In the genomic region with DNA sequence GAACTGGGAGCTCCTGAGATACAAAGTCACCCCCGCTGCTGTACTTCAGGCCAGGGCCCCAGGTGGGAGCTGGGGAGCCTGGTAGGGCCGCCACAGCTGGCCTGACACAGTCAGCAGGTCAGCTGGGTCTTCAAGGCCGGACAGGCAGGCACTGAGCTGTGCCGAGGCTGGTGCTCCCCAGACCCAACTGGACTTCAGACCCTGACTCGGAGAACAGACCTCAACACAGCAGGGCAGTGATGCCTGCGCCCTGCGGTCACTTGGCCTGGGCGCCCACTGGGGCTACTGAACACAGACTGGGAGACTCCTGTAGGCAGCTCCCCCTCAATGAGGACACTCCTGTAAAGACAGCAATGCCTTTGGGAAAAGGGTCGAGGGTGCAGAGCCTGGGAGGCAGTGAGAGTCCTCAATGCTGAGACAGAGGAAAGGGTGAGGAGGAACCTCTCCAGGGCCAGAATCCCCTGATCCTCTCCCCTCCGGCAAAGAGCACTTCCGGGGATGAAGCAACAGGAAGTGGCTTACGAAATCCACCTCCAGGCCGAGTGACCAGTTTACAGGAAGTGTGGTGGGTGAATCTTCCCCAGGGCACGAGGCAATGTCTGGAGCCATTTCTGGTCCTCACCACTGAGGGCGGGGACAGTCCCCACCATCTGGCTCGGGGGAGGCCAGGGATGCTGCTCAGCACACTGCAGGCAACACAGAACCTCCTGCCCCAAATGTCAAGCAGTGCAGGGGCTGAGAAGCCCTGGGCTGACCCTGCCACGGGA, we compare ENCODE assay signal across 8 cellular contexts. TPM values are rescaled to one million over a fixed set of nuclear protein-coding genes. Genes with fewer than 3 reads are reported as not detected.
DNase-seq lines count a peak whose midpoint lies in the region; ATAC-seq and TF ChIP-seq lines count a peak whose summit lies in the region.

No MANE protein-coding gene starts in this region.

- no peaks in the 10 kb centered on the region for H3K27me3 ChIP-seq in BE2C

- peaks cover 17% of the 10 kb centered on the region for H3K4me1 ChIP-seq in BE2C
- peaks cover 63% of the 10 kb centered on the region for H3K4me1 ChIP-seq in mucosa of descending colon (ENCODE audit: low read depth)

- no peaks in the 10 kb centered on the region for H3K9me3 Mint-ChIP-seq in effector memory CD8-positive, alpha-beta T cell

- ATAC-seq in GM19397 (IDR thresholded peaks at IDR 0.05; ENCODE audit: unreplicated experiment), result peak; percentile 62
- ATAC-seq in effector memory CD8-positive, alpha-beta T cell (replicated peaks), result peak; percentile 56
- peak; percentile 60 for ATAC-seq in mucosa of descending colon

- H3K4me3 Mint-ChIP-seq in effector memory CD8-positive, alpha-beta T cell, result peak overlapping the region; percentile 84 to 90

- intact Hi-C loops in mucosa of descending colon (cut with DNase I, micrococcal nuclease), result no loop called here

- H3K9me3 ChIP-seq in BE2C, result no peaks in the 10 kb centered on the region
- no peaks in the 10 kb centered on the region for H3K9me3 ChIP-seq in KOPT-K1 (ENCODE audit: insufficient read depth, low read length, poor library complexity, severe bottlenecking)
- no peaks in the 10 kb centered on the region for H3K9me3 ChIP-seq in mucosa of descending colon

- H3K36me3 Mint-ChIP-seq in effector memory CD8-positive, alpha-beta T cell (ENCODE audit: insufficient read depth), result peaks cover 74% of the 10 kb centered on the region

- H3K27me3 Mint-ChIP-seq in effector memory CD8-positive, alpha-beta T cell, result no peaks in the 10 kb centered on the region

- peak overlapping the region; percentile 52 for H3K27ac ChIP-seq in KOPT-K1 (ENCODE audit: low read depth, low read length, poor library complexity, severe bottlenecking)

- TF ChIP-seq CTCF in BE2C (IDR thresholded peaks at IDR 0.05; ENCODE audit: low read depth, low read length) (no peak), mucosa of descending colon (IDR thresholded peaks at IDR 0.05) (no peak)

- H3K27ac Mint-ChIP-seq in effector memory CD8-positive, alpha-beta T cell, result peak overlapping the region; percentile 96 to 98

- DNase-seq in BE2C (peak; percentile 51), mucosa of descending colon (peak; percentile 58 to 84 (median 66)), stromal cell of bone marrow (ENCODE audit: low read depth) (peak; percentile 65), NCI-H2171 treated with DMSO at 0.1 percent for 48 hours (lab: John Stamatoyannopoulos, UW) (no peak)
- peak; percentile 28 to 52 for DNase-seq in activated CD4-positive, alpha-beta T cell treated with anti-CD3 and anti-CD28 coated beads for 4 hours
- DNase-seq in effector memory CD8-positive, alpha-beta T cell, result peak; percentile 46 to 60 (median 56)

- peaks cover 80 to 83% of the 10 kb centered on the region in 2 donors for H3K4me1 Mint-ChIP-seq in effector memory CD8-positive, alpha-beta T cell (ENCODE audit: low read depth in 2 of 2)

- H3K36me3 ChIP-seq in BE2C (no peaks in the 10 kb centered on the region; the same call in 1 of the 2 replicates), KOPT-K1 (ENCODE audit: insufficient read depth, low read length) (no peaks in the 10 kb centered on the region), mucosa of descending colon (ENCODE audit: low read depth) (no peaks in the 10 kb centered on the region)

- no peak overlapping the region for H3K4me3 ChIP-seq in BE2C (ENCODE audit: low read depth, low read length)
- no peak overlapping the region for H3K4me3 ChIP-seq in mucosa of descending colon

RNA-seq across cellular contexts. Expression of a gene that starts 40.8 kb away (rescaled TPM):
- polyA plus RNA-seq in BE2C (2012; ENCODE audit: insufficient read depth, insufficient read length, low read depth), result 156 TPM
- 10 to 100 TPM; 10.2 to 20.0 (median 13.2) TPM for total RNA-seq in mucosa of descending colon

RNA-seq across cellular contexts. Expression of a gene that starts 43.1 kb away (rescaled TPM):
- 25.9 TPM for polyA plus RNA-seq in BE2C (2012; ENCODE audit: insufficient read depth, insufficient read length, low read depth)
- total RNA-seq in mucosa of descending colon, result 10 to 100 TPM; 17.8 to 21.6 (median 18.9) TPM

RNA-seq across cellular contexts. Expression of a gene that starts 59.5 kb away (rescaled TPM):
- polyA plus RNA-seq in BE2C (2012; ENCODE audit: insufficient read depth, insufficient read length, low read depth), result 467 TPM
- total RNA-seq in mucosa of descending colon, result 10 to 100 TPM; 31.2 to 48.6 (median 41.1) TPM
